22 cellular contexts compared by ENCODE assay signal in the genomic region with DNA sequence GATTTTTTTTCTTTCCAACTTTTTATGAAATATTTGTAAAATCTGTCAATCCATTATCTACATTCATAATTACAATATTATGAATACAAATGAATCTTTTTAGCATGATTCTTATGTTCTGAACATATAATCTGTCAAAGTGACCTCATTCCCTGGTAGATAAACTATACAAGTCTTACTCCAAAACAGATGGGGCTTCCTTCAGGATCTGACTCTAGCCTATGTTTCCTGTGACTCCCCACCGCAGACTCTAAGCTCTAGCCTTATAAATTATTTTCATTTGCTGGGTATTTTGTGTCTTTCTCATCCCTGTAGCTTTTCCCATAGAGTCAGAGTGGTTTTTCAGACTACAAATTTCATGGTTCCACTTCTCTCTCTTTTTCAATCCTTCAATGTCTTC.
"Had no signal": no experiment of that assay in that cellular context is flagged by ENCODE, and none has a peak within 500 bp of the region (broad histone marks: within the 10 kb centered on the region; RNA-seq: fewer than 3 reads in every experiment).

No MANE protein-coding gene starts in this region.

- DNase-seq: activated B cell treated with CpG ODN at 0.5 μM for 24 hours; activated CD4-positive, alpha-beta T cell treated with anti-CD3 and anti-CD28 coated beads for 36 hours; activated CD4-positive, alpha-beta T cell treated with anti-CD3 and anti-CD28 coated beads, Interleukin-2, amount 50 U/mL, for 4 hours; activated CD8-positive, alpha-beta memory T cell treated with anti-CD3 and anti-CD28 coated beads for 24 hours; activated CD8-positive, alpha-beta memory T cell treated with anti-CD3 and anti-CD28 coated beads, Interleukin-2, amount 50 U/mL, for 4 hours; activated naive CD4-positive, alpha-beta T cell treated with Interleukin-2 at 50 U/mL for 16 hours; activated naive CD8-positive, alpha-beta T cell treated with anti-CD3 and anti-CD28 coated beads for 36 hours; activated T-cell treated with anti-CD3 and anti-CD28 coated beads, Interleukin-2, amount 50 U/mL, for 4 hours; colonic mucosa; glutamatergic neuron; immature natural killer cell; left ventricle myocardium inferior; ovary; stimulated activated CD4-positive, alpha-beta T cell treated with anti-CD3 and anti-CD28 coated beads, Interleukin-2, amount 100 ng/mL, for 48 hours; stimulated activated CD8-positive, alpha-beta memory T cell treated with anti-CD3 and anti-CD28 coated beads, Interleukin-4, amount 100 ng/mL, for 48 hours; stimulated activated naive B cell treated with anti-CD40 and anti-IgM and Interleukin-4, amounts not matched to agents 10 μg/mL and 1 μg/mL and 100 μg/mL, for 72 hours; T-helper 17 cell had no signal

- H2AFZ ChIP-seq: hepatocyte had no signal

- H3K4me3 ChIP-seq: colonic mucosa, hepatocyte, left ventricle myocardium inferior, ovary, prostate gland had no signal

- H3K36me3 ChIP-seq: colonic mucosa, left ventricle myocardium inferior, neutrophil, ovary, prostate gland had no signal

- H3K4me1 ChIP-seq: colonic mucosa, left ventricle myocardium inferior, prostate gland had no signal

- H3K27ac ChIP-seq: colonic mucosa, hepatocyte, left ventricle myocardium inferior, neutrophil, ovary, prostate gland had no signal

- ATAC-seq: activated CD4-positive, alpha-beta T cell treated with anti-CD3 and anti-CD28 coated beads for 36 hours; activated T-cell treated with anti-CD3 and anti-CD28 coated beads, Interleukin-2, amount 50 U/mL, for 4 hours; natural killer cell treated with Interleukin-12 subunit alpha and Interleukin-12 subunit beta and Interleukin-15 and Interleukin-18, amount 100 ng/mL, for 72 hours; stimulated activated naive B cell treated with anti-CD40 and anti-IgM and Interleukin-4, amounts not matched to agents 10 μg/mL and 1 μg/mL and 100 μg/mL, for 72 hours; T-helper 17 cell had no signal

- H3K4me2 ChIP-seq: hepatocyte had no signal

- FAIRE-seq: frontal cortex had no signal

- H3K9me3 ChIP-seq: colonic mucosa, left ventricle myocardium inferior, neutrophil, ovary, prostate gland had no signal

- H3K27me3 ChIP-seq: colonic mucosa, hepatocyte, neutrophil, ovary had no signal

- H3K79me2 ChIP-seq: hepatocyte had no signal
